ENCODE assay signal across 1 cellular context in the genomic region with DNA sequence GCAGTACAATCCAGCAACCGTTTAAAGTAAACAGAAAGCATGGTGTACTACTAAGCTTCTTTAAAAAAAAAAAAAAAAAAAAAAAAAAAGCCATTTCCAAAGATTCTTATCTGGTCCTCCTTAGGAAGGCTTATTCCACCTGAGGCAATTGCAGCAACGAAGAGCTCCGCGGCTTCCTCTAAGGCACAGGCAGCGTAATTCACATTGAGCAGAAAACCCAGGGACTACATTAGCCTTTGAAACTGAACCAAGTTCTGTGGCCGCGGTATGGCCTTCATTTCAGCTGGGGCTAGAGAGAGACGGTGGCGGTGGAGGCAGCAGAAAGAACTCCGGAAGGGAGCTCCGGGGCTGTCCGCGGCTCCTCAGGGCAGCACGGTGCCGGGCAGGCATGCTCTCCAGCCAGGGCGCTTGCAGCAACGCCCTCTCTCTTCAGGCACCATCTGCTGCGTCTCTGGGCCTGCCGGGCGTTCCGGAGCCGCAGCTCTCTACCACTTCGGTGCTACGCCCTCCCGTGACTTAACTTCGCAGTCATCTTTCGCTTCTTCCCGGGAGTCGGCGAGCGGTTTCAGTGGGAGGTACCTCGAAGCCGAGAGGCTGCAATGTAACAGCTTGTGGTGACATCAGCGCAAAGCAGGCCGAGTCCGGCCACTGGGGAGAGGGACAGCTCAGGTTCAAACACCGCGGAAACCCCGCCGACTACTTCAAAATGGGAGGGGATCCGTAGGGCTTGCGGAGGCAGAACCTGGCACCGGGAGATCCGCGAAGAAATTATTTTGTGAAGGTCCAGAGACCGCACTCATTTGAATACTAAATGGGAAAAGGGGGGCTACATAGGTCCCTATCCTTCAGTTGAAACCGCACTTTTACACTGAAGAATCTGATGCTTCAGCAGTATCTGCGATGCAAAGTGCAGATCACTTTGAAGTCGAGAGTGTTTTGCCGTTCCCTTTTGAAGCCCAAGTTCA.
TF ChIP-seq lines count a peak whose summit lies in the region.

No MANE protein-coding gene starts in this region.

TF ChIP-seq in K562, 482 proteins besides CTCF, POLR2A, EP300 and RAD21 (continued from another document and continues in another):
- TF ChIP-seq, protein P1, sequence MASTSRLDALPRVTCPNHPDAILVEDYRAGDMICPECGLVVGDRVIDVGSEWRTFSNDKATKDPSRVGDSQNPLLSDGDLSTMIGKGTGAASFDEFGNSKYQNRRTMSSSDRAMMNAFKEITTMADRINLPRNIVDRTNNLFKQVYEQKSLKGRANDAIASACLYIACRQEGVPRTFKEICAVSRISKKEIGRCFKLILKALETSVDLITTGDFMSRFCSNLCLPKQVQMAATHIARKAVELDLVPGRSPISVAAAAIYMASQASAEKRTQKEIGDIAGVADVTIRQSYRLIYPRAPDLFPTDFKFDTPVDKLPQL (IDR thresholded peaks at IDR 0.05; ENCODE audit: extremely low read depth, insufficient read length), result peak; percentile 13
- TF ChIP-seq XRCC3 (IDR thresholded peaks at IDR 0.05), result no peak
- no peak for TF ChIP-seq SMAD1 (IDR thresholded peaks at IDR 0.05; ENCODE audit: low read depth, low read length, partially characterized antibody)
- TF ChIP-seq MAFF (IDR thresholded peaks at IDR 0.05; ENCODE audit: low read length), result peak; percentile 50
- peak; percentile 51 for TF ChIP-seq TCF3 (CRISPR knock-in tag; IDR thresholded peaks at IDR 0.05)
- TF ChIP-seq, protein P2, sequence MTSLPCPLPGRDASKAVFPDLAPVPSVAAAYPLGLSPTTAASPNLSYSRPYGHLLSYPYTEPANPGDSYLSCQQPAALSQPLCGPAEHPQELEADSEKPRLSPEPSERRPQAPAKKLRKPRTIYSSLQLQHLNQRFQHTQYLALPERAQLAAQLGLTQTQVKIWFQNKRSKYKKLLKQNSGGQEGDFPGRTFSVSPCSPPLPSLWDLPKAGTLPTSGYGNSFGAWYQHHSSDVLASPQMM (CRISPR knock-in tag; IDR thresholded peaks at IDR 0.05), result no peak
- TF ChIP-seq, protein P3, sequence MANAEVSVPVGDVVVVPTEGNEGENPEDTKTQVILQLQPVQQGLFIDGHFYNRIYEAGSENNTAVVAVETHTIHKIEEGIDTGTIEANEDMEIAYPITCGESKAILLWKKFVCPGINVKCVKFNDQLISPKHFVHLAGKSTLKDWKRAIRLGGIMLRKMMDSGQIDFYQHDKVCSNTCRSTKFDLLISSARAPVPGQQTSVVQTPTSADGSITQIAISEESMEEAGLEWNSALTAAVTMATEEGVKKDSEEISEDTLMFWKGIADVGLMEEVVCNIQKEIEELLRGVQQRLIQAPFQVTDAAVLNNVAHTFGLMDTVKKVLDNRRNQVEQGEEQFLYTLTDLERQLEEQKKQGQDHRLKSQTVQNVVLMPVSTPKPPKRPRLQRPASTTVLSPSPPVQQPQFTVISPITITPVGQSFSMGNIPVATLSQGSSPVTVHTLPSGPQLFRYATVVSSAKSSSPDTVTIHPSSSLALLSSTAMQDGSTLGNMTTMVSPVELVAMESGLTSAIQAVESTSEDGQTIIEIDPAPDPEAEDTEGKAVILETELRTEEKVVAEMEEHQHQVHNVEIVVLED (CRISPR knock-in tag; IDR thresholded peaks at IDR 0.05), result no peak
- no peak for TF ChIP-seq CBX8 (IDR thresholded peaks at IDR 0.05; ENCODE audit: borderline replicate concordance, extremely low read depth, low read depth, low read length, poor library complexity, severe bottlenecking)
- TF ChIP-seq ZNF644 (tag; IDR thresholded peaks at IDR 0.05; ENCODE audit: low read depth), result 0 out of 2 replicates have a peak, but pooled peaks have one; percentile 15
- no peak for TF ChIP-seq NCOA6 (IDR thresholded peaks at IDR 0.05)
- no peak for TF ChIP-seq ESRRB (CRISPR knock-in tag; IDR thresholded peaks at IDR 0.05; ENCODE audit: borderline replicate concordance)
- TF ChIP-seq NR2C2 (CRISPR knock-in tag; IDR thresholded peaks at IDR 0.05), result no peak
- peak; percentile 50 for TF ChIP-seq NR2C2 (tag; IDR thresholded peaks at IDR 0.05)
- no peak for TF ChIP-seq ZNF507 (tag; conservative IDR thresholded peaks at IDR 0.05)
- TF ChIP-seq, protein P4, sequence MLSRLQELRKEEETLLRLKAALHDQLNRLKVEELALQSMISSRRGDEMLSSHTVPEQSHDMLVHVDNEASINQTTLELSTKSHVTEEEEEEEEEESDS (CRISPR knock-in tag; IDR thresholded peaks at IDR 0.05), result no peak
- TF ChIP-seq, protein P5, sequence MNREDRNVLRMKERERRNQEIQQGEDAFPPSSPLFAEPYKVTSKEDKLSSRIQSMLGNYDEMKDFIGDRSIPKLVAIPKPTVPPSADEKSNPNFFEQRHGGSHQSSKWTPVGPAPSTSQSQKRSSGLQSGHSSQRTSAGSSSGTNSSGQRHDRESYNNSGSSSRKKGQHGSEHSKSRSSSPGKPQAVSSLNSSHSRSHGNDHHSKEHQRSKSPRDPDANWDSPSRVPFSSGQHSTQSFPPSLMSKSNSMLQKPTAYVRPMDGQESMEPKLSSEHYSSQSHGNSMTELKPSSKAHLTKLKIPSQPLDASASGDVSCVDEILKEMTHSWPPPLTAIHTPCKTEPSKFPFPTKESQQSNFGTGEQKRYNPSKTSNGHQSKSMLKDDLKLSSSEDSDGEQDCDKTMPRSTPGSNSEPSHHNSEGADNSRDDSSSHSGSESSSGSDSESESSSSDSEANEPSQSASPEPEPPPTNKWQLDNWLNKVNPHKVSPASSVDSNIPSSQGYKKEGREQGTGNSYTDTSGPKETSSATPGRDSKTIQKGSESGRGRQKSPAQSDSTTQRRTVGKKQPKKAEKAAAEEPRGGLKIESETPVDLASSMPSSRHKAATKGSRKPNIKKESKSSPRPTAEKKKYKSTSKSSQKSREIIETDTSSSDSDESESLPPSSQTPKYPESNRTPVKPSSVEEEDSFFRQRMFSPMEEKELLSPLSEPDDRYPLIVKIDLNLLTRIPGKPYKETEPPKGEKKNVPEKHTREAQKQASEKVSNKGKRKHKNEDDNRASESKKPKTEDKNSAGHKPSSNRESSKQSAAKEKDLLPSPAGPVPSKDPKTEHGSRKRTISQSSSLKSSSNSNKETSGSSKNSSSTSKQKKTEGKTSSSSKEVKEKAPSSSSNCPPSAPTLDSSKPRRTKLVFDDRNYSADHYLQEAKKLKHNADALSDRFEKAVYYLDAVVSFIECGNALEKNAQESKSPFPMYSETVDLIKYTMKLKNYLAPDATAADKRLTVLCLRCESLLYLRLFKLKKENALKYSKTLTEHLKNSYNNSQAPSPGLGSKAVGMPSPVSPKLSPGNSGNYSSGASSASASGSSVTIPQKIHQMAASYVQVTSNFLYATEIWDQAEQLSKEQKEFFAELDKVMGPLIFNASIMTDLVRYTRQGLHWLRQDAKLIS (CRISPR knock-in tag; IDR thresholded peaks at IDR 0.05), result peak; percentile 90; the same call in 1 of the 2 replicates
- TF ChIP-seq, protein P6, sequence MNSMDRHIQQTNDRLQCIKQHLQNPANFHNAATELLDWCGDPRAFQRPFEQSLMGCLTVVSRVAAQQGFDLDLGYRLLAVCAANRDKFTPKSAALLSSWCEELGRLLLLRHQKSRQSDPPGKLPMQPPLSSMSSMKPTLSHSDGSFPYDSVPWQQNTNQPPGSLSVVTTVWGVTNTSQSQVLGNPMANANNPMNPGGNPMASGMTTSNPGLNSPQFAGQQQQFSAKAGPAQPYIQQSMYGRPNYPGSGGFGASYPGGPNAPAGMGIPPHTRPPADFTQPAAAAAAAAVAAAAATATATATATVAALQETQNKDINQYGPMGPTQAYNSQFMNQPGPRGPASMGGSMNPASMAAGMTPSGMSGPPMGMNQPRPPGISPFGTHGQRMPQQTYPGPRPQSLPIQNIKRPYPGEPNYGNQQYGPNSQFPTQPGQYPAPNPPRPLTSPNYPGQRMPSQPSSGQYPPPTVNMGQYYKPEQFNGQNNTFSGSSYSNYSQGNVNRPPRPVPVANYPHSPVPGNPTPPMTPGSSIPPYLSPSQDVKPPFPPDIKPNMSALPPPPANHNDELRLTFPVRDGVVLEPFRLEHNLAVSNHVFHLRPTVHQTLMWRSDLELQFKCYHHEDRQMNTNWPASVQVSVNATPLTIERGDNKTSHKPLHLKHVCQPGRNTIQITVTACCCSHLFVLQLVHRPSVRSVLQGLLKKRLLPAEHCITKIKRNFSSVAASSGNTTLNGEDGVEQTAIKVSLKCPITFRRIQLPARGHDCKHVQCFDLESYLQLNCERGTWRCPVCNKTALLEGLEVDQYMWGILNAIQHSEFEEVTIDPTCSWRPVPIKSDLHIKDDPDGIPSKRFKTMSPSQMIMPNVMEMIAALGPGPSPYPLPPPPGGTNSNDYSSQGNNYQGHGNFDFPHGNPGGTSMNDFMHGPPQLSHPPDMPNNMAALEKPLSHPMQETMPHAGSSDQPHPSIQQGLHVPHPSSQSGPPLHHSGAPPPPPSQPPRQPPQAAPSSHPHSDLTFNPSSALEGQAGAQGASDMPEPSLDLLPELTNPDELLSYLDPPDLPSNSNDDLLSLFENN (IDR thresholded peaks at IDR 0.05; ENCODE audit: low read depth in 2 of 2, low read length in 2 of 2), result no peak
- no peak; the same call in 1 of the 2 replicates for TF ChIP-seq PML (IDR thresholded peaks at IDR 0.05; ENCODE audit: low read length)
- TF ChIP-seq, protein P7, sequence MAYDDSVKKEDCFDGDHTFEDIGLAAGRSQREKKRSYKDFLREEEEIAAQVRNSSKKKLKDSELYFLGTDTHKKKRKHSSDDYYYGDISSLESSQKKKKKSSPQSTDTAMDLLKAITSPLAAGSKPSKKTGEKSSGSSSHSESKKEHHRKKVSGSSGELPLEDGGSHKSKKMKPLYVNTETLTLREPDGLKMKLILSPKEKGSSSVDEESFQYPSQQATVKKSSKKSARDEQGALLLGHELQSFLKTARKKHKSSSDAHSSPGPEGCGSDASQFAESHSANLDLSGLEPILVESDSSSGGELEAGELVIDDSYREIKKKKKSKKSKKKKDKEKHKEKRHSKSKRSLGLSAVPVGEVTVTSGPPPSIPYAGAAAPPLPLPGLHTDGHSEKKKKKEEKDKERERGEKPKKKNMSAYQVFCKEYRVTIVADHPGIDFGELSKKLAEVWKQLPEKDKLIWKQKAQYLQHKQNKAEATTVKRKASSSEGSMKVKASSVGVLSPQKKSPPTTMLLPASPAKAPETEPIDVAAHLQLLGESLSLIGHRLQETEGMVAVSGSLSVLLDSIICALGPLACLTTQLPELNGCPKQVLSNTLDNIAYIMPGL (CRISPR knock-in tag; IDR thresholded peaks at IDR 0.05), result 0 out of 2 replicates have a peak, but pooled peaks have one; percentile 46
- peak; percentile 35 for TF ChIP-seq MAFK (IDR thresholded peaks at IDR 0.05; ENCODE audit: low read length)
- no peak for TF ChIP-seq ZNF23 (CRISPR knock-in tag; IDR thresholded peaks at IDR 0.05)
- peak; percentile 78 for TF ChIP-seq ZNF589 (CRISPR knock-in tag; IDR thresholded peaks at IDR 0.05; ENCODE audit: low read depth)
- TF ChIP-seq KAT2B (IDR thresholded peaks at IDR 0.05; ENCODE audit: low read depth, low read length), result no peak
- no peak for TF ChIP-seq IRF2 (CRISPR knock-in tag; IDR thresholded peaks at IDR 0.05)
- TF ChIP-seq PHF8 (IDR thresholded peaks at IDR 0.05; ENCODE audit: borderline replicate concordance, low read length), result peak; percentile 61
- no peak for TF ChIP-seq PTTG1 (tag; IDR thresholded peaks at IDR 0.05; ENCODE audit: low read depth)
- peak; percentile 46; the same call in 1 of the 2 replicates for TF ChIP-seq POLR2AphosphoS5 (IDR thresholded peaks at IDR 0.05; ENCODE audit: control insufficient read depth, insufficient read depth, low read depth, low read length)
- peak; percentile 69; the same call in 1 of the 2 replicates for TF ChIP-seq TOE1 (IDR thresholded peaks at IDR 0.05; ENCODE audit: borderline replicate concordance)
- TF ChIP-seq TOE1 (CRISPR knock-in tag; IDR thresholded peaks at IDR 0.05; ENCODE audit: borderline replicate concordance, low read depth), result 0 out of 2 replicates have a peak, but pooled peaks have one; percentile 38
- no peak for TF ChIP-seq XRCC4 (IDR thresholded peaks at IDR 0.05; ENCODE audit: extremely low read depth, insufficient read depth, insufficient read length)
- TF ChIP-seq, protein P8, sequence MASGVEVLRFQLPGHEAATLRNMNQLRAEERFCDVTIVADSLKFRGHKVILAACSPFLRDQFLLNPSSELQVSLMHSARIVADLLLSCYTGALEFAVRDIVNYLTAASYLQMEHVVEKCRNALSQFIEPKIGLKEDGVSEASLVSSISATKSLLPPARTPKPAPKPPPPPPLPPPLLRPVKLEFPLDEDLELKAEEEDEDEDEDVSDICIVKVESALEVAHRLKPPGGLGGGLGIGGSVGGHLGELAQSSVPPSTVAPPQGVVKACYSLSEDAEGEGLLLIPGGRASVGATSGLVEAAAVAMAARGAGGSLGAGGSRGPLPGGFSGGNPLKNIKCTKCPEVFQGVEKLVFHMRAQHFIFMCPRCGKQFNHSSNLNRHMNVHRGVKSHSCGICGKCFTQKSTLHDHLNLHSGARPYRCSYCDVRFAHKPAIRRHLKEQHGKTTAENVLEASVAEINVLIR (CRISPR knock-in tag; IDR thresholded peaks at IDR 0.05), result no peak
- peak; percentile 80 for TF ChIP-seq L3MBTL2 (IDR thresholded peaks at IDR 0.05)
- TF ChIP-seq ZNF316 (IDR thresholded peaks at IDR 0.05), result peak; percentile 88
- TF ChIP-seq NBN (IDR thresholded peaks at IDR 0.05; ENCODE audit: low read depth), result peak; percentile 84
- TF ChIP-seq TRIM24 (IDR thresholded peaks at IDR 0.05), result peak in 1 of 2 experiments; percentile 9; a peak in 1 of 4 replicates
- TF ChIP-seq HDAC1 (IDR thresholded peaks at IDR 0.05), result peak in 1 of 2 experiments; percentile 74; a peak in 2 of 4 replicates
- no peak for TF ChIP-seq MEF2D (tag; conservative IDR thresholded peaks at IDR 0.05; ENCODE audit: low read depth)
- TF ChIP-seq ZNF75A (CRISPR knock-in tag; IDR thresholded peaks at IDR 0.05), result no peak
- peak in 1 of 2 experiments; percentile 74; a peak in 2 of 4 replicates for TF ChIP-seq RCOR1 (IDR thresholded peaks at IDR 0.05; ENCODE audit: borderline replicate concordance in 1 of 2, low read depth in 2 of 2, low read length in 2 of 2)
- TF ChIP-seq, protein P9, sequence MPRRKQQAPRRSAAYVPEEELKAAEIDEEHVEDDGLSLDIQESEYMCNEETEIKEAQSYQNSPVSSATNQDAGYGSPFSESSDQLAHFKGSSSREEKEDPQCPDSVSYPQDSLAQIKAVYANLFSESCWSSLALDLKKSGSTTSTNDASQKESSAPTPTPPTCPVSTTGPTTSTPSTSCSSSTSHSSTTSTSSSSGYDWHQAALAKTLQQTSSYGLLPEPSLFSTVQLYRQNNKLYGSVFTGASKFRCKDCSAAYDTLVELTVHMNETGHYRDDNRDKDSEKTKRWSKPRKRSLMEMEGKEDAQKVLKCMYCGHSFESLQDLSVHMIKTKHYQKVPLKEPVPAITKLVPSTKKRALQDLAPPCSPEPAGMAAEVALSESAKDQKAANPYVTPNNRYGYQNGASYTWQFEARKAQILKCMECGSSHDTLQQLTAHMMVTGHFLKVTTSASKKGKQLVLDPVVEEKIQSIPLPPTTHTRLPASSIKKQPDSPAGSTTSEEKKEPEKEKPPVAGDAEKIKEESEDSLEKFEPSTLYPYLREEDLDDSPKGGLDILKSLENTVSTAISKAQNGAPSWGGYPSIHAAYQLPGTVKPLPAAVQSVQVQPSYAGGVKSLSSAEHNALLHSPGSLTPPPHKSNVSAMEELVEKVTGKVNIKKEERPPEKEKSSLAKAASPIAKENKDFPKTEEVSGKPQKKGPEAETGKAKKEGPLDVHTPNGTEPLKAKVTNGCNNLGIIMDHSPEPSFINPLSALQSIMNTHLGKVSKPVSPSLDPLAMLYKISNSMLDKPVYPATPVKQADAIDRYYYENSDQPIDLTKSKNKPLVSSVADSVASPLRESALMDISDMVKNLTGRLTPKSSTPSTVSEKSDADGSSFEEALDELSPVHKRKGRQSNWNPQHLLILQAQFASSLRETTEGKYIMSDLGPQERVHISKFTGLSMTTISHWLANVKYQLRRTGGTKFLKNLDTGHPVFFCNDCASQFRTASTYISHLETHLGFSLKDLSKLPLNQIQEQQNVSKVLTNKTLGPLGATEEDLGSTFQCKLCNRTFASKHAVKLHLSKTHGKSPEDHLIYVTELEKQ (CRISPR knock-in tag; IDR thresholded peaks at IDR 0.05), result no peak
- TF ChIP-seq ZBTB1 (CRISPR knock-in tag; IDR thresholded peaks at IDR 0.05; ENCODE audit: borderline replicate concordance, low read depth), result peak; percentile 68; the same call in 1 of the 2 replicates
- no peak for TF ChIP-seq SETDB1 (IDR thresholded peaks at IDR 0.05; ENCODE audit: low read length)
- TF ChIP-seq ZNF445 (CRISPR knock-in tag; IDR thresholded peaks at IDR 0.05; ENCODE audit: low read depth), result no peak
